ENCODE assay signal across 11 cellular contexts in the genomic region with DNA sequence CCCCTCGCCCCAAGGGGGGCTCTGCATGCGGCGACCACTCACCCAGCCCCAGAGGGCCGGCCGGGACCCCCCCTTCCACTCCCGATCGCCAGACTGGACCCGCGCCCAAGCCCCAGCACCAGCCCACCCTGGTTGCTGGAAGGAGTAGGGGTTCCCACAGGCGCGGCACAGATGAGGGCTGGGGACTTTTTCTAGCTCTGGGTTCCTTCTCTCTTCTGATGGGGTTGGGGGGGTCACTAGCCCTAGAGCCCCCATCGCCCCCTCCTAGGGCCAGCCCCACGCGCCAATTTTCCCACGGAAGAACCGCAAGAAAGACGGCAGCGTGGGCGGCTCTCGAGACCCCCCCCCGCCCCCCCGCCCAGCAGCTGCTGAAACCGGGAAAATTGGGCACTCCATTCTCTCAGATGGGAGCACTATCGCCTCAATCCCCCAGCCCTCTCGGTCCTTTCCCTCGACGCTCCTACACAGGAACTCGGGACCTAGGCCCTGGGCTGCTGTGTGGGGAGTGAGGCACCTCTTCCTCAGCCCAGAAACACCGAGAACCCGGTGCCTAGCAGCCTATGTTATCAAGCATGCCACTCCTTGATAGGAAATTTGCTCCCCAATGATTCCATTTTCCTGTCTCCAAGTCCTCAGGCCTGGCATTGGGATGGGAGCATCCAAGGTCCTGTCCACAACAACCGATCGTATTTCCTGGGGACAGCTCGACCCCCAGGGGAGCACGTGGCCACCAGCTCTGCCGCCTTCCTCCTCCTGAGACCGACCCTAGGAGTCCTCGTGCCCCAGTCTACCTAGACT. TPM values are rescaled to one million over a fixed set of nuclear protein-coding genes. Genes with fewer than 3 reads are reported as not detected.
DNase-seq lines count a peak whose midpoint lies in the region; ATAC-seq and TF ChIP-seq lines count a peak whose summit lies in the region.
"Had no signal": no experiment of that assay in that cellular context is flagged by ENCODE, and none has a peak within 500 bp of the region (broad histone marks: within the 10 kb centered on the region; RNA-seq: fewer than 3 reads in every experiment).

No MANE protein-coding gene starts in this region.

- H3K4me1 Mint-ChIP-seq in activated CD4-positive, alpha-beta T cell treated with anti-CD3 and anti-CD28 coated beads, Interleukin-2, amount 10 ng/mL, durations not matched to agents 7 days and 5 days = peaks cover 25% of the 10 kb centered on the region
- H3K4me1 Mint-ChIP-seq in stimulated activated effector memory CD8-positive, alpha-beta T cell treated with anti-CD3 and anti-CD28 coated beads, Interleukin-12 subunit alpha, Interleukin-12 subunit beta, amount 100 ng/mL, for 72 hours = peaks cover 29% of the 10 kb centered on the region
- peaks cover 30% of the 10 kb centered on the region for H3K4me1 Mint-ChIP-seq in CD14-positive monocyte

- H3K9ac ChIP-seq in fibroblast of lung (ENCODE audit: insufficient read depth, low read length) (peak overlapping the region; percentile 2), colonic mucosa (ENCODE audit: low read depth in 2 of 2, low read length in 2 of 2) (peak overlapping the region in 1 of 2 donors; percentile 2)

- intact Hi-C loops in CD14-positive monocyte (cut with micrococcal nuclease) = no loop called here
- intact Hi-C loops in colonic mucosa (cut with DNase I) = no loop called here

- peak overlapping the region; percentile 53 for H3K4me3 Mint-ChIP-seq in activated CD4-positive, alpha-beta T cell treated with anti-CD3 and anti-CD28 coated beads, Interleukin-2, amount 10 ng/mL, durations not matched to agents 7 days and 5 days
- H3K4me3 Mint-ChIP-seq in stimulated activated effector memory CD8-positive, alpha-beta T cell treated with anti-CD3 and anti-CD28 coated beads, Interleukin-12 subunit alpha, Interleukin-12 subunit beta, amount 100 ng/mL, for 72 hours = peak overlapping the region; percentile 67
- H3K4me3 Mint-ChIP-seq in CD14-positive monocyte = peak overlapping the region in 1 of 2 donors; percentile 71

- peaks cover 36% of the 10 kb centered on the region for H3K27me3 ChIP-seq in SJCRH30
- peaks cover 77% of the 10 kb centered on the region for H3K27me3 ChIP-seq in fibroblast of lung (ENCODE audit: control insufficient read depth, insufficient read depth, low read length)
- peaks cover 68% of the 10 kb centered on the region for H3K27me3 ChIP-seq in colonic mucosa

- no peak overlapping the region for H3K4me2 ChIP-seq in fibroblast of lung (ENCODE audit: extremely low read depth, insufficient read depth, low read length)

- no peak for TF ChIP-seq CTCF in fibroblast of lung (conservative IDR thresholded peaks at IDR 0.05 in 1 of 2, IDR thresholded peaks at IDR 0.05 in 1 of 2; ENCODE audit: low read depth in 1 of 2, low read length in 2 of 2)
- TF ChIP-seq CTCF in CD14-positive monocyte (IDR thresholded peaks at IDR 0.05) = no peak
- TF ChIP-seq CTCF in colonic mucosa (IDR thresholded peaks at IDR 0.05) = no peak

- no peaks in the 10 kb centered on the region for H4K20me1 ChIP-seq in fibroblast of lung (ENCODE audit: control insufficient read depth, extremely low read depth, insufficient read depth, low read length)

- H3K9me3 Mint-ChIP-seq in activated CD4-positive, alpha-beta T cell treated with anti-CD3 and anti-CD28 coated beads, Interleukin-2, amount 10 ng/mL, durations not matched to agents 7 days and 5 days = no peaks in the 10 kb centered on the region
- H3K9me3 Mint-ChIP-seq in stimulated activated effector memory CD8-positive, alpha-beta T cell treated with anti-CD3 and anti-CD28 coated beads, Interleukin-12 subunit alpha, Interleukin-12 subunit beta, amount 100 ng/mL, for 72 hours = no peaks in the 10 kb centered on the region
- peaks cover 0 to 34% (median 26%) of the 10 kb centered on the region in 7 donors for H3K9me3 Mint-ChIP-seq in CD14-positive monocyte

- H3K27ac ChIP-seq in SJCRH30 = peak overlapping the region; percentile 71
- no peak overlapping the region for H3K27ac ChIP-seq in fibroblast of lung (ENCODE audit: insufficient read depth, low read length)
- H3K27ac ChIP-seq in colonic mucosa = no peak overlapping the region

- H3K36me3 ChIP-seq in SJCRH30 (no peaks in the 10 kb centered on the region), fibroblast of lung (ENCODE audit: control insufficient read depth, insufficient read depth, low read length) (no peaks in the 10 kb centered on the region), colonic mucosa (no peaks in the 10 kb centered on the region)

- CTCF ChIA-PET in activated CD4-positive, alpha-beta T cell treated with anti-CD3 and anti-CD28 coated beads, Interleukin-2, amount 10 ng/mL, durations not matched to agents 7 days and 5 days (lab: Charles Lee) = interaction anchor here (1.1 to 22.3 kb wide), 4 partner anchors 17 to 31 kb away, joined by 3 to 257 read pairs (median 4); partner anchors contain the start of gene CBX4

- H3K9me3 ChIP-seq in SJCRH30 (replicated peaks) (no peaks in the 10 kb centered on the region; the same call in 1 of the 2 replicates), fibroblast of lung (ENCODE audit: control insufficient read depth, insufficient read depth, low read depth, low read length) (no peaks in the 10 kb centered on the region), colonic mucosa (no peaks in the 10 kb centered on the region)

- DNase-seq in activated CD4-positive, alpha-beta T cell treated with anti-CD3 and anti-CD28 coated beads, Interleukin-2, amount 10 ng/mL, durations not matched to agents 7 days and 5 days = no peak
- no peak for DNase-seq in activated CD4-positive, alpha-beta T cell treated with anti-CD3 and anti-CD28 coated beads for 1 hour
- peak; percentile 47 to 55 for DNase-seq in SJCRH30
- no peak for DNase-seq in fibroblast of lung (ENCODE audit: low read depth in 2 of 2)
- DNase-seq in stimulated activated effector memory CD8-positive, alpha-beta T cell treated with anti-CD3 and anti-CD28 coated beads, Interleukin-12 subunit alpha, Interleukin-12 subunit beta, amount 100 ng/mL, for 72 hours (ENCODE audit: low spot score in 2 of 2) = no peak
- no peak for DNase-seq in CD14-positive monocyte (ENCODE audit: low spot score)
- DNase-seq in colonic mucosa = no peak
- DNase-seq: amniotic stem cell; stimulated activated naive CD4-positive, alpha-beta T cell; SW 1271 had no signal

- H3K4me3 ChIP-seq in SJCRH30 (peak overlapping the region; percentile 64), fibroblast of lung (replicated peaks in 1 of 4; ENCODE audit: control extremely low read depth in 1 of 4, insufficient read depth in 1 of 4, low read depth in 3 of 4, low read length in 4 of 4) (no peak overlapping the region), colonic mucosa (no peak overlapping the region)

- no peak for ATAC-seq in stimulated activated effector memory CD8-positive, alpha-beta T cell treated with anti-CD3 and anti-CD28 coated beads, Interleukin-12 subunit alpha, Interleukin-12 subunit beta, amount 100 ng/mL, for 72 hours
- no peak for ATAC-seq in HG03432 (IDR thresholded peaks at IDR 0.05; ENCODE audit: unreplicated experiment)

- no peak overlapping the region for H2AFZ ChIP-seq in fibroblast of lung (ENCODE audit: low read length)

- peaks cover 57% of the 10 kb centered on the region for H3K27me3 Mint-ChIP-seq in activated CD4-positive, alpha-beta T cell treated with anti-CD3 and anti-CD28 coated beads, Interleukin-2, amount 10 ng/mL, durations not matched to agents 7 days and 5 days
- H3K27me3 Mint-ChIP-seq in CD14-positive monocyte (ENCODE audit: low read depth in 3 of 3) = peaks cover 69 to 92% (median 79%) of the 10 kb centered on the region in 3 donors

- H3K36me3 Mint-ChIP-seq in activated CD4-positive, alpha-beta T cell treated with anti-CD3 and anti-CD28 coated beads, Interleukin-2, amount 10 ng/mL, durations not matched to agents 7 days and 5 days (ENCODE audit: low read depth) = no peaks in the 10 kb centered on the region
- H3K36me3 Mint-ChIP-seq in stimulated activated effector memory CD8-positive, alpha-beta T cell treated with anti-CD3 and anti-CD28 coated beads, Interleukin-12 subunit alpha, Interleukin-12 subunit beta, amount 100 ng/mL, for 72 hours = no peaks in the 10 kb centered on the region
- peaks cover 6 to 19% of the 10 kb centered on the region in 2 donors for H3K36me3 Mint-ChIP-seq in CD14-positive monocyte

- H3K4me1 ChIP-seq in SJCRH30 (peaks cover 7% of the 10 kb centered on the region), fibroblast of lung (ENCODE audit: control insufficient read depth, extremely low read depth, insufficient read depth, low read length) (no peaks in the 10 kb centered on the region), colonic mucosa (peaks cover 30% of the 10 kb centered on the region)

- H3K79me2 ChIP-seq in fibroblast of lung (ENCODE audit: control insufficient read depth, insufficient read depth, low read length) = no peaks in the 10 kb centered on the region

- POLR2A ChIA-PET in activated CD4-positive, alpha-beta T cell treated with anti-CD3 and anti-CD28 coated beads, Interleukin-2, amount 10 ng/mL, durations not matched to agents 7 days and 5 days (lab: Charles Lee) = no interaction called here

- peak overlapping the region; percentile 9 for H3K27ac Mint-ChIP-seq in activated CD4-positive, alpha-beta T cell treated with anti-CD3 and anti-CD28 coated beads, Interleukin-2, amount 10 ng/mL, durations not matched to agents 7 days and 5 days
- H3K27ac Mint-ChIP-seq in stimulated activated effector memory CD8-positive, alpha-beta T cell treated with anti-CD3 and anti-CD28 coated beads, Interleukin-12 subunit alpha, Interleukin-12 subunit beta, amount 100 ng/mL, for 72 hours = no peak overlapping the region
- H3K27ac Mint-ChIP-seq in CD14-positive monocyte = no peak overlapping the region

RNA-seq across cellular contexts. Expression of gene CBX8, which starts 17.1 kb away (rescaled TPM):
- 1 to 10 TPM; 4.3 to 6.4 TPM for total RNA-seq in activated CD4-positive, alpha-beta T cell treated with anti-CD3 and anti-CD28 coated beads, Interleukin-2, amount 10 ng/mL, durations not matched to agents 7 days and 5 days
- total RNA-seq in SJCRH30 (2014; rRNA removed; shearing (Covaris generic)) = 8.2 and 11.3 TPM in 2 replicates
- total RNA-seq in fibroblast of lung (3.3 and 4.0 TPM in 2 replicates), colonic mucosa (1 to 10 TPM; 5.0 to 8.1 TPM)
- polyA plus RNA-seq in fibroblast of lung (0.19 and 0.41 TPM in 2 replicates), CD14-positive monocyte (1 to 10 TPM; 2.5 TPM)
- polyA plus RNA-seq in fibroblast of lung (2012) = 4.9 and 5.2 TPM in 2 replicates
- 1.5 and 6.8 TPM in 2 replicates for polyA minus RNA-seq in fibroblast of lung (ENCODE audit: low replicate concordance)

RNA-seq across cellular contexts. Expression of gene CBX4, which starts 25.2 kb away (rescaled TPM):
- total RNA-seq in activated CD4-positive, alpha-beta T cell treated with anti-CD3 and anti-CD28 coated beads, Interleukin-2, amount 10 ng/mL, durations not matched to agents 7 days and 5 days = 10 to 100 TPM; 35.0 TPM
- total RNA-seq in SJCRH30 (2014; rRNA removed; shearing (Covaris generic)) = 26.3 and 30.2 TPM in 2 replicates
- 11.0 and 13.4 TPM in 2 replicates for total RNA-seq in fibroblast of lung
- polyA plus RNA-seq in fibroblast of lung = 5.4 and 5.6 TPM in 2 replicates
- polyA plus RNA-seq in fibroblast of lung (2012) = 8.8 TPM in 2 replicates
- 1.3 and 1.6 TPM in 2 replicates for polyA minus RNA-seq in fibroblast of lung (ENCODE audit: low replicate concordance)
- 1 to 10 TPM; 1.4 to 3.6 TPM for polyA plus RNA-seq in CD14-positive monocyte
- total RNA-seq in colonic mucosa = 10 to 100 TPM; 10.6 to 18.1 TPM

RNA-seq across cellular contexts. Expression of gene CBX2, which starts 36.1 kb away (rescaled TPM):
- 1 to 10 TPM; 4.6 to 5.5 TPM for total RNA-seq in activated CD4-positive, alpha-beta T cell treated with anti-CD3 and anti-CD28 coated beads, Interleukin-2, amount 10 ng/mL, durations not matched to agents 7 days and 5 days
- total RNA-seq in SJCRH30 (2014; rRNA removed; shearing (Covaris generic)) = 88.0 and 90.0 TPM in 2 replicates
- total RNA-seq in fibroblast of lung = 0.83 and 1.3 TPM in 2 replicates
- polyA plus RNA-seq in fibroblast of lung = 0.77 and 1.3 TPM in 2 replicates
- 0.91 and 2.2 TPM in 2 replicates for polyA plus RNA-seq in fibroblast of lung (2012)
- 0.35 and 3.1 TPM in 2 replicates for polyA minus RNA-seq in fibroblast of lung (ENCODE audit: low replicate concordance)
- polyA plus RNA-seq in CD14-positive monocyte = under 1 TPM in 1 of 2 donors, not detected in 1; 0.09 TPM
- 1 to 10 TPM; 2.1 to 4.0 TPM for total RNA-seq in colonic mucosa

Comparison
In these comparisons a context has a peak if more than half of its experiments do, and no peak if none do; other contexts are left out.
1. DNase-seq: peak in SJCRH30 (2 of 2); none in activated CD4-positive, alpha-beta T cell treated with anti-CD3 and anti-CD28 coated beads, Interleukin-2, amount 10 ng/mL, durations not matched to agents 7 days and 5 days (single experiment), activated CD4-positive, alpha-beta T cell treated with anti-CD3 and anti-CD28 coated beads for 1 hour (single experiment), fibroblast of lung (0 of 2), stimulated activated effector memory CD8-positive, alpha-beta T cell treated with anti-CD3 and anti-CD28 coated beads, Interleukin-12 subunit alpha, Interleukin-12 subunit beta, amount 100 ng/mL, for 72 hours (0 of 2), CD14-positive monocyte (single experiment) and colonic mucosa (single experiment).
2. RNA of gene CBX2, which starts 36.1 kb away (total RNA-seq): 88.0 to 90.0 TPM in SJCRH30; 4.6 to 5.5 TPM in activated CD4-positive, alpha-beta T cell treated with anti-CD3 and anti-CD28 coated beads, Interleukin-2, amount 10 ng/mL, durations not matched to agents 7 days and 5 days, 2.1 to 4.0 TPM in colonic mucosa and 0.83 to 1.3 TPM in fibroblast of lung; every median in the first group is over 10 times any median in the second.